11 cellular contexts compared by ENCODE assay signal in genomic region chr6:147063469-147064031, GRCh38.
DNase-seq lines count a peak whose midpoint lies in the region; ATAC-seq and TF ChIP-seq lines count a peak whose summit lies in the region.
"Had no signal": no experiment of that assay in that cellular context is flagged by ENCODE, and none has a peak within 500 bp of the region (broad histone marks: within the 10 kb centered on the region; RNA-seq: fewer than 3 reads in every experiment).

No MANE protein-coding gene starts in this region.

- H3K36me3 ChIP-seq in heart left ventricle (no peaks in the 10 kb centered on the region), hepatocyte (replicated peaks; ENCODE audit: insufficient read depth, low read depth) (no peaks in the 10 kb centered on the region), aorta (ENCODE audit: control insufficient read depth in 1 of 2, insufficient read depth in 2 of 2, low read length in 1 of 2) (no peaks in the 10 kb centered on the region)
- H3K36me3 ChIP-seq: colonic mucosa had no signal

- H3K27me3 ChIP-seq in right cardiac atrium (ENCODE audit: control insufficient read depth, insufficient read depth), result no peaks in the 10 kb centered on the region
- no peaks in the 10 kb centered on the region for H3K27me3 ChIP-seq in heart left ventricle
- no peaks in the 10 kb centered on the region for H3K27me3 ChIP-seq in hepatocyte
- H3K27me3 ChIP-seq in aorta (ENCODE audit: control insufficient read depth in 1 of 2, insufficient read depth in 2 of 2, low read length in 1 of 2), result no peaks in the 10 kb centered on the region
- H3K27me3 ChIP-seq: colonic mucosa had no signal

- no peak for TF ChIP-seq POLR2A in heart left ventricle (IDR thresholded peaks at IDR 0.05)

- H4K20me1 ChIP-seq in hepatocyte (ENCODE audit: insufficient read depth, poor library complexity, severe bottlenecking), result no peaks in the 10 kb centered on the region

- intact Hi-C loops in right cardiac atrium (cut with DNase I), result no loop called here
- intact Hi-C loops in heart left ventricle (cut with DNase I), result no loop called here
- intact Hi-C loops in aorta (cut with DNase I), result no loop called here

- TF ChIP-seq CTCF in heart left ventricle (IDR thresholded peaks at IDR 0.05) (no peak), astrocyte of the spinal cord (IDR thresholded peaks at IDR 0.05; ENCODE audit: low read depth, low read length) (no peak), hepatocyte (IDR thresholded peaks at IDR 0.05; ENCODE audit: poor library complexity) (no peak)

- no peaks in the 10 kb centered on the region for H3K9me2 ChIP-seq in hepatocyte (replicated peaks; ENCODE audit: insufficient read depth)

- ATAC-seq in right cardiac atrium (peak; percentile 38 to 48), heart left ventricle (no peak), aorta (ENCODE audit: low FRiP score) (peak; percentile 59), HG03280 (IDR thresholded peaks at IDR 0.05; ENCODE audit: unreplicated experiment) (no peak)

- H3K4me2 ChIP-seq in hepatocyte, result no peak overlapping the region

- peak in 1 of 3 donors; percentile 13 for DNase-seq in right cardiac atrium
- DNase-seq in heart left ventricle, result no peak
- DNase-seq in astrocyte of the spinal cord (ENCODE audit: low read depth, low spot score), result peak; percentile 92
- DNase-seq in hepatocyte (ENCODE audit: low spot score), result no peak
- no peak for DNase-seq in aorta
- DNase-seq in SKM-1 treated with dmso at 0.1 percent for 144 hours (lab: John Stamatoyannopoulos, UW; ENCODE audit: unreplicated experiment), result no peak
- DNase-seq in NCI-H2029 treated with DMSO at 0.1 percent for 48 hours (lab: John Stamatoyannopoulos, UW), result no peak
- DNase-seq: activated CD4-positive, alpha-beta T cell treated with anti-CD3 and anti-CD28 coated beads for 4 hours; colonic mucosa had no signal

- no peak overlapping the region for H2AFZ ChIP-seq in hepatocyte

- H3K4me3 ChIP-seq in right cardiac atrium (ENCODE audit: low read length), result no peak overlapping the region
- H3K4me3 ChIP-seq in heart left ventricle, result no peak overlapping the region
- H3K4me3 ChIP-seq in astrocyte of the spinal cord (ENCODE audit: low read depth, low read length), result no peak overlapping the region
- H3K4me3 ChIP-seq in hepatocyte, result no peak overlapping the region
- no peak overlapping the region for H3K4me3 ChIP-seq in aorta (ENCODE audit: low read length in 2 of 2)
- H3K4me3 ChIP-seq: colonic mucosa, skin epidermis had no signal

- WGBS in right cardiac atrium, result 94% methylated on average over 1 of the region's 1 CpG
- 75 to 97% (median 94%) methylated on average over 1 of the region's 1 CpG for WGBS in heart left ventricle, 4 donors
- WGBS in hepatocyte (ENCODE audit: low lambda C conversion rate, missing lambda C conversion rate), result 87% methylated on average over 1 of the region's 1 CpG
- WGBS in aorta, 2 donors, result 95 to 96% methylated on average over 1 of the region's 1 CpG

- H3K9me3 ChIP-seq in right cardiac atrium (ENCODE audit: control insufficient read depth, low read length) (no peaks in the 10 kb centered on the region), heart left ventricle (peaks cover 0 to 5% (median 0%) of the 10 kb centered on the region in 12 donors), hepatocyte (ENCODE audit: low read depth) (no peaks in the 10 kb centered on the region), aorta (ENCODE audit: control insufficient read depth, low read length) (no peaks in the 10 kb centered on the region)
- H3K9me3 ChIP-seq: colonic mucosa had no signal

- in situ Hi-C loops in astrocyte of the spinal cord (cut with HindIII; ENCODE audit: low sequenced_read_pairs), result no loop called here

- H3K27ac ChIP-seq in right cardiac atrium (ENCODE audit: low read length) (no peak overlapping the region), heart left ventricle (no peak overlapping the region), hepatocyte (peak overlapping the region; percentile 47), aorta (ENCODE audit: low read depth in 1 of 2, low read length in 2 of 2) (no peak overlapping the region)
- H3K27ac ChIP-seq: colonic mucosa had no signal

- no peaks in the 10 kb centered on the region for H3K79me2 ChIP-seq in hepatocyte

- H3K4me1 ChIP-seq in right cardiac atrium (ENCODE audit: control insufficient read depth, insufficient read depth, low read length) (no peaks in the 10 kb centered on the region), heart left ventricle (peaks cover 0 to 7% (median 0%) of the 10 kb centered on the region in 12 donors), hepatocyte (ENCODE audit: insufficient read depth) (no peaks in the 10 kb centered on the region), aorta (ENCODE audit: control insufficient read depth in 1 of 2, insufficient read depth in 2 of 2, low read length in 2 of 2) (peaks cover 0 to 4% of the 10 kb centered on the region in 2 donors)
- H3K4me1 ChIP-seq: colonic mucosa had no signal

Comparison
In these comparisons a context has a peak if more than half of its experiments do, and no peak if none do; other contexts are left out.
1. ATAC-seq: peak in right cardiac atrium (2 of 2) and aorta (single experiment); none in heart left ventricle (0 of 4) and HG03280 (single experiment).